In the genomic region with DNA sequence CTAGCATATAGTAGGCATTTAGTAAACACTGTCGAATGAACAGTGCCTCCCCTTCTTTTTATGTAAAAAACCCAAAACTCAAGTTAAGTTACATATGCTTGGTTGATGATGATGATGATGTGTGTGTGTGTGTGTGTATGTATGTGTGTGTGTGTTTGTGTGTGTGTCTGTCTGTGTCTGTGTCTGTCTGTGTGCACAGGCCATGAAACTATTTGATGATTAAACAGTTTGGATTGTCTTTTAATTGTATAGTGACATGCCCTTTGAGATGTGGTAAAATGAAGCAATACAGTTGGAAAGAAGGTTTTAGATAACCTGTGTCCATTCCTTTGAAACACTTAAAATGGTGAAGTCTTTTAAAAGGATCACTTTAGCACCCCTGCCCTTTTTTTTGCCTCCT, we compare ENCODE assay signal across 14 cellular contexts.
DNase-seq lines count a peak whose midpoint lies in the region; ATAC-seq and TF ChIP-seq lines count a peak whose summit lies in the region.
"Had no signal": no experiment of that assay in that cellular context is flagged by ENCODE, and none has a peak within 500 bp of the region (broad histone marks: within the 10 kb centered on the region; RNA-seq: fewer than 3 reads in every experiment).

No MANE protein-coding gene starts in this region.

- in situ Hi-C loops in mammary epithelial cell (cut with MboI; ENCODE audit: low sequenced_read_pairs in 2 of 2): no loop called here

- H3K9me3 Mint-ChIP-seq in activated CD4-positive, alpha-beta T cell treated with anti-CD3 and anti-CD28 coated beads for 36 hours (ENCODE audit: low read depth): no peaks in the 10 kb centered on the region
- H3K9me3 Mint-ChIP-seq in stimulated activated naive B cell treated with anti-CD40 and anti-IgM and Interleukin-4, amounts not matched to agents 10 μg/mL and 1 μg/mL and 100 μg/mL, for 72 hours: peaks cover 0 to 4% of the 10 kb centered on the region in 2 donors
- H3K9me3 Mint-ChIP-seq in stimulated activated naive CD8-positive, alpha-beta T cell treated with anti-CD3 and anti-CD28 coated beads, Interleukin-15, amount 100 ng/mL, for 72 hours: peaks cover 0 to 5% of the 10 kb centered on the region in 2 donors
- H3K9me3 Mint-ChIP-seq: stimulated activated naive CD8-positive, alpha-beta T cell treated with anti-CD3 and anti-CD28 coated beads, Interleukin-15, Interleukin-2, amounts not matched to agents 100 ng/mL and 50 ng/mL, for 24 hours; T-helper 2 cell treated with Interferon-gamma antibody and Interleukin-4, amounts not matched to agents 5 μg/mL and 100 μg/mL, for 36 hours had no signal

- H3K9ac ChIP-seq in mammary epithelial cell (ENCODE audit: insufficient read depth, low read length): no peak overlapping the region

- BruUV-seq in mammary epithelial cell (replicated peaks; lab: Mats Ljungman, UMichigan): no TSS peak

- H3K27ac Mint-ChIP-seq in activated CD4-positive, alpha-beta T cell treated with anti-CD3 and anti-CD28 coated beads for 36 hours: peak overlapping the region; percentile 26
- H3K27ac Mint-ChIP-seq in stimulated activated naive B cell treated with anti-CD40 and anti-IgM and Interleukin-4, amounts not matched to agents 10 μg/mL and 1 μg/mL and 100 μg/mL, for 72 hours: peak overlapping the region; percentile 63
- H3K27ac Mint-ChIP-seq in stimulated activated naive CD8-positive, alpha-beta T cell treated with anti-CD3 and anti-CD28 coated beads, Interleukin-15, amount 100 ng/mL, for 72 hours: peak overlapping the region in 1 of 2 donors; percentile 61
- H3K27ac Mint-ChIP-seq: T-helper 2 cell treated with Interferon-gamma antibody and Interleukin-4, amounts not matched to agents 5 μg/mL and 100 μg/mL, for 36 hours had no signal

- intact Hi-C loops in activated CD4-positive, alpha-beta T cell treated with anti-CD3 and anti-CD28 coated beads for 36 hours (cut with DNase I, micrococcal nuclease): no loop called here
- intact Hi-C loops in mammary epithelial cell (cut with micrococcal nuclease): no loop called here

- H2AFZ ChIP-seq in mammary epithelial cell (ENCODE audit: low read depth, low read length): no peak overlapping the region

- H3K27me3 Mint-ChIP-seq in activated CD4-positive, alpha-beta T cell treated with anti-CD3 and anti-CD28 coated beads for 36 hours: no peaks in the 10 kb centered on the region
- no peaks in the 10 kb centered on the region for H3K27me3 Mint-ChIP-seq in stimulated activated naive B cell treated with anti-CD40 and anti-IgM and Interleukin-4, amounts not matched to agents 10 μg/mL and 1 μg/mL and 100 μg/mL, for 72 hours
- H3K27me3 Mint-ChIP-seq in stimulated activated naive CD8-positive, alpha-beta T cell treated with anti-CD3 and anti-CD28 coated beads, Interleukin-15, amount 100 ng/mL, for 72 hours: no peaks in the 10 kb centered on the region
- H3K27me3 Mint-ChIP-seq: stimulated activated naive CD8-positive, alpha-beta T cell treated with anti-CD3 and anti-CD28 coated beads, Interleukin-15, Interleukin-2, amounts not matched to agents 100 ng/mL and 50 ng/mL, for 24 hours had no signal

- no peak overlapping the region for H3K4me3 ChIP-seq in mammary epithelial cell (replicated peaks in 1 of 3; ENCODE audit: insufficient read depth in 1 of 3, low read depth in 2 of 3, low read length in 3 of 3)
- H3K4me3 ChIP-seq: adrenal gland had no signal

- H3K79me2 ChIP-seq in mammary epithelial cell (ENCODE audit: insufficient read depth, low read length): peaks cover 97% of the 10 kb centered on the region

- no peak for TF ChIP-seq CTCF in mammary epithelial cell (conservative IDR thresholded peaks at IDR 0.05 in 1 of 2, IDR thresholded peaks at IDR 0.05 in 1 of 2; ENCODE audit: extremely low read depth in 1 of 2, insufficient read depth in 1 of 2, low read depth in 1 of 2, low read length in 2 of 2)

- DNase-seq in activated CD4-positive, alpha-beta T cell treated with anti-CD3 and anti-CD28 coated beads for 36 hours: no peak
- DNase-seq in activated CD4-positive, alpha-beta T cell treated with anti-CD3 and anti-CD28 coated beads for 1 hour: no peak
- peak; percentile 54 for DNase-seq in mammary epithelial cell
- DNase-seq in kidney glomerular epithelial cell (lab: John Stamatoyannopoulos, UW): peak; percentile 81
- no peak for DNase-seq in stimulated activated naive B cell treated with anti-CD40 and anti-IgM and Interleukin-4, amounts not matched to agents 10 μg/mL and 1 μg/mL and 100 μg/mL, for 72 hours
- DNase-seq in T-helper 9 cell: no peak
- DNase-seq in stimulated activated naive CD8-positive, alpha-beta T cell treated with anti-CD3 and anti-CD28 coated beads, Interleukin-15, amount 100 ng/mL, for 72 hours: no peak
- DNase-seq in GM19238 (ENCODE audit: insufficient read length, low spot score): no peak
- DNase-seq: 8988T, adrenal gland, NCI-H146, occipital lobe had no signal

- CTCF ChIA-PET in activated CD4-positive, alpha-beta T cell treated with anti-CD3 and anti-CD28 coated beads for 36 hours (lab: Charles Lee): interaction anchor here (0.7 kb wide), 1 partner anchor 76 kb away, joined by 3 read pairs; no protein-coding TSS in a partner anchor
- CTCF ChIA-PET in mammary epithelial cell (lab: Charles Lee; ENCODE audit: low non-redundant PET): no interaction called here

- H3K4me1 Mint-ChIP-seq in activated CD4-positive, alpha-beta T cell treated with anti-CD3 and anti-CD28 coated beads for 36 hours: peaks cover 63% of the 10 kb centered on the region
- H3K4me1 Mint-ChIP-seq in stimulated activated naive B cell treated with anti-CD40 and anti-IgM and Interleukin-4, amounts not matched to agents 10 μg/mL and 1 μg/mL and 100 μg/mL, for 72 hours: peaks cover 56 to 85% of the 10 kb centered on the region in 2 donors
- peaks cover 84% of the 10 kb centered on the region for H3K4me1 Mint-ChIP-seq in stimulated activated naive CD8-positive, alpha-beta T cell treated with anti-CD3 and anti-CD28 coated beads, Interleukin-15, amount 100 ng/mL, for 72 hours

- peaks cover 13% of the 10 kb centered on the region for H3K36me3 Mint-ChIP-seq in activated CD4-positive, alpha-beta T cell treated with anti-CD3 and anti-CD28 coated beads for 36 hours (ENCODE audit: low read depth)
- H3K36me3 Mint-ChIP-seq in stimulated activated naive B cell treated with anti-CD40 and anti-IgM and Interleukin-4, amounts not matched to agents 10 μg/mL and 1 μg/mL and 100 μg/mL, for 72 hours: peaks cover 21 to 29% of the 10 kb centered on the region in 2 donors

- peak overlapping the region; percentile 38 for H3K4me2 ChIP-seq in mammary epithelial cell (ENCODE audit: insufficient read depth, low read depth, low read length)

- no peak for ATAC-seq in activated CD4-positive, alpha-beta T cell treated with anti-CD3 and anti-CD28 coated beads for 36 hours
- no peak for ATAC-seq in stimulated activated naive B cell treated with anti-CD40 and anti-IgM and Interleukin-4, amounts not matched to agents 10 μg/mL and 1 μg/mL and 100 μg/mL, for 72 hours (replicated peaks)
- no peak for ATAC-seq in stimulated activated naive CD8-positive, alpha-beta T cell treated with anti-CD3 and anti-CD28 coated beads, Interleukin-15, amount 100 ng/mL, for 72 hours

- WGBS in mammary epithelial cell (ENCODE audit: low coverage, missing lambda C conversion rate): 70% methylated on average over 1 of the region's 1 CpG

- no peak overlapping the region for H3K4me3 Mint-ChIP-seq in activated CD4-positive, alpha-beta T cell treated with anti-CD3 and anti-CD28 coated beads for 36 hours
- no peak overlapping the region for H3K4me3 Mint-ChIP-seq in stimulated activated naive B cell treated with anti-CD40 and anti-IgM and Interleukin-4, amounts not matched to agents 10 μg/mL and 1 μg/mL and 100 μg/mL, for 72 hours
- no peak overlapping the region for H3K4me3 Mint-ChIP-seq in stimulated activated naive CD8-positive, alpha-beta T cell treated with anti-CD3 and anti-CD28 coated beads, Interleukin-15, amount 100 ng/mL, for 72 hours
- H3K4me3 Mint-ChIP-seq: stimulated activated naive CD8-positive, alpha-beta T cell treated with anti-CD3 and anti-CD28 coated beads, Interleukin-15, Interleukin-2, amounts not matched to agents 100 ng/mL and 50 ng/mL, for 24 hours; T-helper 2 cell treated with Interferon-gamma antibody and Interleukin-4, amounts not matched to agents 5 μg/mL and 100 μg/mL, for 36 hours had no signal

- peak overlapping the region; percentile 43 for H3K27ac ChIP-seq in mammary epithelial cell (ENCODE audit: insufficient read depth, low read depth, low read length)
- H3K27ac ChIP-seq: adrenal gland had no signal

- dilution Hi-C loops in mammary epithelial cell (cut with HindIII; ENCODE audit: low sequenced_read_pairs): no loop called here

- peaks cover 52% of the 10 kb centered on the region for H3K4me1 ChIP-seq in mammary epithelial cell (ENCODE audit: insufficient read depth, low read length)

- no peaks in the 10 kb centered on the region for H4K20me1 ChIP-seq in mammary epithelial cell (ENCODE audit: insufficient read depth, low read length)

- no peaks in the 10 kb centered on the region for H3K36me3 ChIP-seq in mammary epithelial cell (ENCODE audit: insufficient read depth, low read length)
- H3K36me3 ChIP-seq: adrenal gland had no signal

- no peaks in the 10 kb centered on the region for H3K9me3 ChIP-seq in mammary epithelial cell (replicated peaks; ENCODE audit: insufficient read depth, low read length)
- H3K9me3 ChIP-seq: adrenal gland had no signal

- POLR2A ChIA-PET in activated CD4-positive, alpha-beta T cell treated with anti-CD3 and anti-CD28 coated beads for 36 hours (lab: Charles Lee): no interaction called here

- H3K27me3 ChIP-seq in mammary epithelial cell (ENCODE audit: insufficient read depth, low read length): no peaks in the 10 kb centered on the region
- H3K27me3 ChIP-seq: adrenal gland had no signal

Comparison
In these comparisons a context has a peak if more than half of its experiments do, and no peak if none do; other contexts are left out.
1. DNase-seq: peak in mammary epithelial cell (single experiment) and kidney glomerular epithelial cell (single experiment); none in activated CD4-positive, alpha-beta T cell treated with anti-CD3 and anti-CD28 coated beads for 36 hours (single experiment), activated CD4-positive, alpha-beta T cell treated with anti-CD3 and anti-CD28 coated beads for 1 hour (single experiment), stimulated activated naive B cell treated with anti-CD40 and anti-IgM and Interleukin-4, amounts not matched to agents 10 μg/mL and 1 μg/mL and 100 μg/mL, for 72 hours (single experiment), T-helper 9 cell (single experiment), stimulated activated naive CD8-positive, alpha-beta T cell treated with anti-CD3 and anti-CD28 coated beads, Interleukin-15, amount 100 ng/mL, for 72 hours (0 of 2) and GM19238 (single experiment).